1 cellular context compared by ENCODE assay signal in the genomic region with DNA sequence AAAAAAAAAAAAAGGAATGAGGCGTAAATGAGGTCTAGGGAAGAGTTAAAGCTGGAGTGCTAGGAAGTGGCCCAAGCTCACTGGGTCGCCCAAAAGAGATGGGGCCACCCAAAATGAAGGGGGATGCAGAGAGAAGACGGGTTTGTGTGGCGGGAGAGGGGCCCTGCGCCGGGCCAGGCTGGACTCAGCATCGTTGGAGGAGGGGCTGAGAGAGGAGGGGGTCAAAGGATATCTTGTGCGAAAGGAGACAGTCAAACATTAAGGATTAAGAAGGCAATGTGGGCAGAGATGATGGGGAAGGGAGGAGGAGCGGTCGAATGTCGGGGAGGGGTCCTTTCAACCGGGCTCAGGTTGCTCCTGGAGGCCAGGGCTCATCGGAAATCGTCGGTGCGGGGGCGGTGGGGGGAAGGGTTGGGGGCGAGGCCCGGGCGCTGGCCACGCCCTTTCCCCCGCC.
TF ChIP-seq lines count a peak whose summit lies in the region.

No MANE protein-coding gene starts in this region.

TF ChIP-seq in HepG2, 621 proteins besides CTCF, POLR2A, EP300 and RAD21 (continued from another document):
- TF ChIP-seq, protein P1, sequence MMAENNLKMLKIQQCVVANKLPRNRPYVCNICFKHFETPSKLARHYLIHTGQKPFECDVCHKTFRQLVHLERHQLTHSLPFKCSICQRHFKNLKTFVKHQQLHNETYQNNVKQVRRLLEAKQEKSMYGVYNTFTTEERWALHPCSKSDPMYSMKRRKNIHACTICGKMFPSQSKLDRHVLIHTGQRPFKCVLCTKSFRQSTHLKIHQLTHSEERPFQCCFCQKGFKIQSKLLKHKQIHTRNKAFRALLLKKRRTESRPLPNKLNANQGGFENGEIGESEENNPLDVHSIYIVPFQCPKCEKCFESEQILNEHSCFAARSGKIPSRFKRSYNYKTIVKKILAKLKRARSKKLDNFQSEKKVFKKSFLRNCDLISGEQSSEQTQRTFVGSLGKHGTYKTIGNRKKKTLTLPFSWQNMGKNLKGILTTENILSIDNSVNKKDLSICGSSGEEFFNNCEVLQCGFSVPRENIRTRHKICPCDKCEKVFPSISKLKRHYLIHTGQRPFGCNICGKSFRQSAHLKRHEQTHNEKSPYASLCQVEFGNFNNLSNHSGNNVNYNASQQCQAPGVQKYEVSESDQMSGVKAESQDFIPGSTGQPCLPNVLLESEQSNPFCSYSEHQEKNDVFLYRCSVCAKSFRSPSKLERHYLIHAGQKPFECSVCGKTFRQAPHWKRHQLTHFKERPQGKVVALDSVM (CRISPR knock-in tag; IDR thresholded peaks at IDR 0.05) = 0 out of 2 replicates have a peak, but pooled peaks have one; percentile 40
- TF ChIP-seq ZFP82 (CRISPR knock-in tag; IDR thresholded peaks at IDR 0.05; ENCODE audit: borderline replicate concordance) = no peak
- TF ChIP-seq, protein P2, sequence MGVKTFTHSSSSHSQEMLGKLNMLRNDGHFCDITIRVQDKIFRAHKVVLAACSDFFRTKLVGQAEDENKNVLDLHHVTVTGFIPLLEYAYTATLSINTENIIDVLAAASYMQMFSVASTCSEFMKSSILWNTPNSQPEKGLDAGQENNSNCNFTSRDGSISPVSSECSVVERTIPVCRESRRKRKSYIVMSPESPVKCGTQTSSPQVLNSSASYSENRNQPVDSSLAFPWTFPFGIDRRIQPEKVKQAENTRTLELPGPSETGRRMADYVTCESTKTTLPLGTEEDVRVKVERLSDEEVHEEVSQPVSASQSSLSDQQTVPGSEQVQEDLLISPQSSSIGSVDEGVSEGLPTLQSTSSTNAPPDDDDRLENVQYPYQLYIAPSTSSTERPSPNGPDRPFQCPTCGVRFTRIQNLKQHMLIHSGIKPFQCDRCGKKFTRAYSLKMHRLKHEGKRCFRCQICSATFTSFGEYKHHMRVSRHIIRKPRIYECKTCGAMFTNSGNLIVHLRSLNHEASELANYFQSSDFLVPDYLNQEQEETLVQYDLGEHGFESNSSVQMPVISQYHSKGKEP (CRISPR knock-in tag; IDR thresholded peaks at IDR 0.05) = no peak
- TF ChIP-seq, protein P3, sequence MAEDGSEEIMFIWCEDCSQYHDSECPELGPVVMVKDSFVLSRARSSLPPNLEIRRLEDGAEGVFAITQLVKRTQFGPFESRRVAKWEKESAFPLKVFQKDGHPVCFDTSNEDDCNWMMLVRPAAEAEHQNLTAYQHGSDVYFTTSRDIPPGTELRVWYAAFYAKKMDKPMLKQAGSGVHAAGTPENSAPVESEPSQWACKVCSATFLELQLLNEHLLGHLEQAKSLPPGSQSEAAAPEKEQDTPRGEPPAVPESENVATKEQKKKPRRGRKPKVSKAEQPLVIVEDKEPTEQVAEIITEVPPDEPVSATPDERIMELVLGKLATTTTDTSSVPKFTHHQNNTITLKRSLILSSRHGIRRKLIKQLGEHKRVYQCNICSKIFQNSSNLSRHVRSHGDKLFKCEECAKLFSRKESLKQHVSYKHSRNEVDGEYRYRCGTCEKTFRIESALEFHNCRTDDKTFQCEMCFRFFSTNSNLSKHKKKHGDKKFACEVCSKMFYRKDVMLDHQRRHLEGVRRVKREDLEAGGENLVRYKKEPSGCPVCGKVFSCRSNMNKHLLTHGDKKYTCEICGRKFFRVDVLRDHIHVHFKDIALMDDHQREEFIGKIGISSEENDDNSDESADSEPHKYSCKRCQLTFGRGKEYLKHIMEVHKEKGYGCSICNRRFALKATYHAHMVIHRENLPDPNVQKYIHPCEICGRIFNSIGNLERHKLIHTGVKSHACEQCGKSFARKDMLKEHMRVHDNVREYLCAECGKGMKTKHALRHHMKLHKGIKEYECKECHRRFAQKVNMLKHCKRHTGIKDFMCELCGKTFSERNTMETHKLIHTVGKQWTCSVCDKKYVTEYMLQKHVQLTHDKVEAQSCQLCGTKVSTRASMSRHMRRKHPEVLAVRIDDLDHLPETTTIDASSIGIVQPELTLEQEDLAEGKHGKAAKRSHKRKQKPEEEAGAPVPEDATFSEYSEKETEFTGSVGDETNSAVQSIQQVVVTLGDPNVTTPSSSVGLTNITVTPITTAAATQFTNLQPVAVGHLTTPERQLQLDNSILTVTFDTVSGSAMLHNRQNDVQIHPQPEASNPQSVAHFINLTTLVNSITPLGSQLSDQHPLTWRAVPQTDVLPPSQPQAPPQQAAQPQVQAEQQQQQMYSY (CRISPR knock-in tag; IDR thresholded peaks at IDR 0.05) = no peak
- TF ChIP-seq SRY (CRISPR knock-in tag; IDR thresholded peaks at IDR 0.05) = no peak
- TF ChIP-seq, protein P4, sequence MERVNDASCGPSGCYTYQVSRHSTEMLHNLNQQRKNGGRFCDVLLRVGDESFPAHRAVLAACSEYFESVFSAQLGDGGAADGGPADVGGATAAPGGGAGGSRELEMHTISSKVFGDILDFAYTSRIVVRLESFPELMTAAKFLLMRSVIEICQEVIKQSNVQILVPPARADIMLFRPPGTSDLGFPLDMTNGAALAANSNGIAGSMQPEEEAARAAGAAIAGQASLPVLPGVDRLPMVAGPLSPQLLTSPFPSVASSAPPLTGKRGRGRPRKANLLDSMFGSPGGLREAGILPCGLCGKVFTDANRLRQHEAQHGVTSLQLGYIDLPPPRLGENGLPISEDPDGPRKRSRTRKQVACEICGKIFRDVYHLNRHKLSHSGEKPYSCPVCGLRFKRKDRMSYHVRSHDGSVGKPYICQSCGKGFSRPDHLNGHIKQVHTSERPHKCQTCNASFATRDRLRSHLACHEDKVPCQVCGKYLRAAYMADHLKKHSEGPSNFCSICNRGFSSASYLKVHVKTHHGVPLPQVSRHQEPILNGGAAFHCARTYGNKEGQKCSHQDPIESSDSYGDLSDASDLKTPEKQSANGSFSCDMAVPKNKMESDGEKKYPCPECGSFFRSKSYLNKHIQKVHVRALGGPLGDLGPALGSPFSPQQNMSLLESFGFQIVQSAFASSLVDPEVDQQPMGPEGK (CRISPR knock-in tag; IDR thresholded peaks at IDR 0.05) = peak; percentile 58; the same call in 1 of the 2 replicates
- no peak for TF ChIP-seq ZNF7 (CRISPR knock-in tag; IDR thresholded peaks at IDR 0.05)
- no peak for TF ChIP-seq ZNF331 (CRISPR knock-in tag; IDR thresholded peaks at IDR 0.05)
- TF ChIP-seq, protein P5, sequence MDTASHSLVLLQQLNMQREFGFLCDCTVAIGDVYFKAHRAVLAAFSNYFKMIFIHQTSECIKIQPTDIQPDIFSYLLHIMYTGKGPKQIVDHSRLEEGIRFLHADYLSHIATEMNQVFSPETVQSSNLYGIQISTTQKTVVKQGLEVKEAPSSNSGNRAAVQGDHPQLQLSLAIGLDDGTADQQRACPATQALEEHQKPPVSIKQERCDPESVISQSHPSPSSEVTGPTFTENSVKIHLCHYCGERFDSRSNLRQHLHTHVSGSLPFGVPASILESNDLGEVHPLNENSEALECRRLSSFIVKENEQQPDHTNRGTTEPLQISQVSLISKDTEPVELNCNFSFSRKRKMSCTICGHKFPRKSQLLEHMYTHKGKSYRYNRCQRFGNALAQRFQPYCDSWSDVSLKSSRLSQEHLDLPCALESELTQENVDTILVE (CRISPR knock-in tag; IDR thresholded peaks at IDR 0.05) = peak; percentile 3; the same call in 1 of the 2 replicates
- TF ChIP-seq ZNF264 (CRISPR knock-in tag; IDR thresholded peaks at IDR 0.05) = no peak
- no peak for TF ChIP-seq NCOA2 (CRISPR knock-in tag; IDR thresholded peaks at IDR 0.05)
- TF ChIP-seq ZNF629 (CRISPR knock-in tag; conservative IDR thresholded peaks at IDR 0.05) = no peak
- 0 out of 2 replicates have a peak, but pooled peaks have one; percentile 12 for TF ChIP-seq KDM2A (CRISPR knock-in tag; IDR thresholded peaks at IDR 0.05; ENCODE audit: borderline replicate concordance, low read depth)
- no peak for TF ChIP-seq HOXA5 (CRISPR knock-in tag; IDR thresholded peaks at IDR 0.05)
- TF ChIP-seq, protein P6, sequence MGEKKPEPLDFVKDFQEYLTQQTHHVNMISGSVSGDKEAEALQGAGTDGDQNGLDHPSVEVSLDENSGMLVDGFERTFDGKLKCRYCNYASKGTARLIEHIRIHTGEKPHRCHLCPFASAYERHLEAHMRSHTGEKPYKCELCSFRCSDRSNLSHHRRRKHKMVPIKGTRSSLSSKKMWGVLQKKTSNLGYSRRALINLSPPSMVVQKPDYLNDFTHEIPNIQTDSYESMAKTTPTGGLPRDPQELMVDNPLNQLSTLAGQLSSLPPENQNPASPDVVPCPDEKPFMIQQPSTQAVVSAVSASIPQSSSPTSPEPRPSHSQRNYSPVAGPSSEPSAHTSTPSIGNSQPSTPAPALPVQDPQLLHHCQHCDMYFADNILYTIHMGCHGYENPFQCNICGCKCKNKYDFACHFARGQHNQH (CRISPR knock-in tag; IDR thresholded peaks at IDR 0.05) = no peak
- TF ChIP-seq PRPF4 (IDR thresholded peaks at IDR 0.05; ENCODE audit: low read depth, low read length, poor library complexity, severe bottlenecking) = peak; percentile 38
- no peak for TF ChIP-seq SIX4 (CRISPR knock-in tag; IDR thresholded peaks at IDR 0.05)
- TF ChIP-seq IRF2 (CRISPR knock-in tag; IDR thresholded peaks at IDR 0.05) = no peak
- TF ChIP-seq, protein P7, sequence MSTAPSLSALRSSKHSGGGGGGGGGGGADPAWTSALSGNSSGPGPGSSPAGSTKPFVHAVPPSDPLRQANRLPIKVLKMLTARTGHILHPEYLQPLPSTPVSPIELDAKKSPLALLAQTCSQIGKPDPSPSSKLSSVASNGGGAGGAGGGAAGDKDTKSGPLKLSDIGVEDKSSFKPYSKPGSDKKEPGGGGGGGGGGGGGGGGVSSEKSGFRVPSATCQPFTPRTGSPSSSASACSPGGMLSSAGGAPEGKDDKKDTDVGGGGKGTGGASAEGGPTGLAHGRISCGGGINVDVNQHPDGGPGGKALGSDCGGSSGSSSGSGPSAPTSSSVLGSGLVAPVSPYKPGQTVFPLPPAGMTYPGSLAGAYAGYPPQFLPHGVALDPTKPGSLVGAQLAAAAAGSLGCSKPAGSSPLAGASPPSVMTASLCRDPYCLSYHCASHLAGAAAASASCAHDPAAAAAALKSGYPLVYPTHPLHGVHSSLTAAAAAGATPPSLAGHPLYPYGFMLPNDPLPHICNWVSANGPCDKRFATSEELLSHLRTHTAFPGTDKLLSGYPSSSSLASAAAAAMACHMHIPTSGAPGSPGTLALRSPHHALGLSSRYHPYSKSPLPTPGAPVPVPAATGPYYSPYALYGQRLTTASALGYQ (CRISPR knock-in tag; IDR thresholded peaks at IDR 0.05) = no peak
- TF ChIP-seq, protein P8, sequence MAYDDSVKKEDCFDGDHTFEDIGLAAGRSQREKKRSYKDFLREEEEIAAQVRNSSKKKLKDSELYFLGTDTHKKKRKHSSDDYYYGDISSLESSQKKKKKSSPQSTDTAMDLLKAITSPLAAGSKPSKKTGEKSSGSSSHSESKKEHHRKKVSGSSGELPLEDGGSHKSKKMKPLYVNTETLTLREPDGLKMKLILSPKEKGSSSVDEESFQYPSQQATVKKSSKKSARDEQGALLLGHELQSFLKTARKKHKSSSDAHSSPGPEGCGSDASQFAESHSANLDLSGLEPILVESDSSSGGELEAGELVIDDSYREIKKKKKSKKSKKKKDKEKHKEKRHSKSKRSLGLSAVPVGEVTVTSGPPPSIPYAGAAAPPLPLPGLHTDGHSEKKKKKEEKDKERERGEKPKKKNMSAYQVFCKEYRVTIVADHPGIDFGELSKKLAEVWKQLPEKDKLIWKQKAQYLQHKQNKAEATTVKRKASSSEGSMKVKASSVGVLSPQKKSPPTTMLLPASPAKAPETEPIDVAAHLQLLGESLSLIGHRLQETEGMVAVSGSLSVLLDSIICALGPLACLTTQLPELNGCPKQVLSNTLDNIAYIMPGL (CRISPR knock-in tag; IDR thresholded peaks at IDR 0.05; ENCODE audit: borderline replicate concordance in 1 of 2, low read depth in 1 of 2) = no peak
- TF ChIP-seq GATAD2A (CRISPR knock-in tag; IDR thresholded peaks at IDR 0.05) = 0 out of 2 replicates have a peak, but pooled peaks have one; percentile 8
- peak; percentile 68 for TF ChIP-seq POLR2AphosphoS5 (IDR thresholded peaks at IDR 0.05; ENCODE audit: low read depth, low read length)
- TF ChIP-seq KMT2B (CRISPR knock-in tag; IDR thresholded peaks at IDR 0.05) = no peak
- TF ChIP-seq, protein P9, sequence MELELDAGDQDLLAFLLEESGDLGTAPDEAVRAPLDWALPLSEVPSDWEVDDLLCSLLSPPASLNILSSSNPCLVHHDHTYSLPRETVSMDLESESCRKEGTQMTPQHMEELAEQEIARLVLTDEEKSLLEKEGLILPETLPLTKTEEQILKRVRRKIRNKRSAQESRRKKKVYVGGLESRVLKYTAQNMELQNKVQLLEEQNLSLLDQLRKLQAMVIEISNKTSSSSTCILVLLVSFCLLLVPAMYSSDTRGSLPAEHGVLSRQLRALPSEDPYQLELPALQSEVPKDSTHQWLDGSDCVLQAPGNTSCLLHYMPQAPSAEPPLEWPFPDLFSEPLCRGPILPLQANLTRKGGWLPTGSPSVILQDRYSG (CRISPR knock-in tag; IDR thresholded peaks at IDR 0.05) = no peak
- no peak for TF ChIP-seq FOXO1 (CRISPR knock-in tag; IDR thresholded peaks at IDR 0.05)
- TF ChIP-seq ATRX (CRISPR knock-in tag; IDR thresholded peaks at IDR 0.05; ENCODE audit: borderline replicate concordance) = no peak
